In genomic region chr15:72033285-72033684, GRCh38 we compare ENCODE assay signal across 24 cellular contexts.
"Had no signal": no experiment of that assay in that cellular context is flagged by ENCODE, and none has a peak within 500 bp of the region (broad histone marks: within the 10 kb centered on the region; RNA-seq: fewer than 3 reads in every experiment).

No MANE protein-coding gene starts in this region.

- H3K4me3 Mint-ChIP-seq: activated naive CD4-positive, alpha-beta T cell treated with anti-CD3 and anti-CD28 coated beads, Interleukin-2, amount 10 ng/mL, durations not matched to agents 7 days and 5 days; activated naive CD8-positive, alpha-beta T cell treated with anti-CD3 and anti-CD28 coated beads, Interleukin-2, amount 50 U/mL, for 24 hours; stimulated activated naive CD8-positive, alpha-beta T cell treated with anti-CD3 and anti-CD28 coated beads, Interleukin-15, Interleukin-2, amounts not matched to agents 100 ng/mL and 50 ng/mL, for 24 hours had no signal

- H3K27ac Mint-ChIP-seq: activated naive CD4-positive, alpha-beta T cell treated with anti-CD3 and anti-CD28 coated beads, Interleukin-2, amount 10 ng/mL, durations not matched to agents 7 days and 5 days; activated naive CD8-positive, alpha-beta T cell treated with anti-CD3 and anti-CD28 coated beads, Interleukin-2, amount 50 U/mL, for 24 hours; stimulated activated naive CD8-positive, alpha-beta T cell treated with anti-CD3 and anti-CD28 coated beads, Interleukin-15, Interleukin-2, amounts not matched to agents 100 ng/mL and 50 ng/mL, for 24 hours had no signal

- ATAC-seq: activated naive CD8-positive, alpha-beta T cell treated with anti-CD3 and anti-CD28 coated beads, Interleukin-2, amount 50 U/mL, for 24 hours; foreskin keratinocyte; right cardiac atrium had no signal

- DNase-seq: activated CD4-positive, alpha-beta T cell treated with anti-CD3 and anti-CD28 coated beads, Interleukin-2, amount 50 U/mL, for 1 hour; activated CD4-positive, CD25-positive, alpha-beta regulatory T cell treated with anti-CD3 and anti-CD28 coated beads, Interleukin-2, amount 50 U/mL, for 72 hours; activated CD8-positive, alpha-beta memory T cell treated with anti-CD3 and anti-CD28 coated beads for 24 hours; activated CD8-positive, alpha-beta memory T cell treated with anti-CD3 and anti-CD28 coated beads, Interleukin-2, amount 50 U/mL, for 48 hours; activated effector memory CD4-positive, alpha-beta T cell treated with Interleukin-2 at 50 U/mL for 16 hours; activated naive CD4-positive, alpha-beta T cell treated with anti-CD3 and anti-CD28 coated beads, Interleukin-2, amount 10 ng/mL, durations not matched to agents 7 days and 5 days; activated naive CD8-positive, alpha-beta T cell treated with anti-CD3 and anti-CD28 coated beads, Interleukin-2, amount 50 U/mL, for 24 hours; activated T-cell treated with anti-CD3 and anti-CD28 coated beads, Interleukin-2, amount 50 U/mL, for 48 hours; anterior cingulate cortex; effector CD8-positive, alpha-beta T cell; head of caudate nucleus; kidney glomerular epithelial cell; left ventricle myocardium inferior; mammary epithelial cell; occipital lobe; psoas muscle; right cardiac atrium; T1000; uterus had no signal

- H3K27me3 Mint-ChIP-seq: activated naive CD4-positive, alpha-beta T cell treated with anti-CD3 and anti-CD28 coated beads, Interleukin-2, amount 10 ng/mL, durations not matched to agents 7 days and 5 days; activated naive CD8-positive, alpha-beta T cell treated with anti-CD3 and anti-CD28 coated beads, Interleukin-2, amount 50 U/mL, for 24 hours; stimulated activated naive CD8-positive, alpha-beta T cell treated with anti-CD3 and anti-CD28 coated beads, Interleukin-15, Interleukin-2, amounts not matched to agents 100 ng/mL and 50 ng/mL, for 24 hours had no signal

- H3K4me3 ChIP-seq: breast epithelium, left ventricle myocardium inferior, psoas muscle, skin epidermis, tibial nerve, uterus had no signal
